28 cellular contexts compared by ENCODE assay signal in genomic region chr1:233689017-233689747, GRCh38.
DNase-seq lines count a peak whose midpoint lies in the region; ATAC-seq and TF ChIP-seq lines count a peak whose summit lies in the region.
"Had no signal": no experiment of that assay in that cellular context is flagged by ENCODE, and none has a peak within 500 bp of the region (broad histone marks: within the 10 kb centered on the region; RNA-seq: fewer than 3 reads in every experiment).

No MANE protein-coding gene starts in this region.

- H3F3A ChIP-seq in PC-3 (ENCODE audit: low read length, unreplicated experiment) = no peaks in the 10 kb centered on the region

- no peaks in the 10 kb centered on the region for H3K9me2 ChIP-seq in PC-3 (replicated peaks; ENCODE audit: low read length)

- POLR2A ChIA-PET in PC-3 (lab: Charles Lee; ENCODE audit: unreplicated experiment) = no interaction called here

- no peaks in the 10 kb centered on the region for H3K27me3 Mint-ChIP-seq in Calu3 (ENCODE audit: unreplicated experiment)

- no peaks in the 10 kb centered on the region for H3K9me3 ChIP-seq in PC-3 (ENCODE audit: low read length)
- H3K9me3 ChIP-seq: gastroesophageal sphincter, prostate gland, stomach, thyroid gland had no signal

- no peaks in the 10 kb centered on the region for H3K9me3 Mint-ChIP-seq in Calu3 (ENCODE audit: low read depth, unreplicated experiment)
- H3K9me3 Mint-ChIP-seq: IgD-negative memory B cell; T-helper 2 cell treated with Interferon-gamma antibody and Interleukin-4, amounts not matched to agents 5 μg/mL and 100 μg/mL, for 36 hours had no signal

- peak overlapping the region; percentile 6 for H3K27ac Mint-ChIP-seq in Calu3 (ENCODE audit: unreplicated experiment)
- H3K27ac Mint-ChIP-seq: CD14-positive monocyte; IgD-negative memory B cell; naive thymus-derived CD8-positive, alpha-beta T cell; T-helper 2 cell treated with Interferon-gamma antibody and Interleukin-4, amounts not matched to agents 5 μg/mL and 100 μg/mL, for 36 hours had no signal

- peaks cover 9% of the 10 kb centered on the region for H3K4me1 ChIP-seq in PC-3 (ENCODE audit: insufficient read depth, low read length)
- H3K4me1 ChIP-seq: prostate gland had no signal

- CTCF ChIA-PET in Calu3 (lab: Charles Lee) = no interaction called here
- CTCF ChIA-PET in PC-3 (lab: Charles Lee) = no interaction called here

- no peak overlapping the region for H2AFZ ChIP-seq in PC-3 (ENCODE audit: low read length)
- H2AFZ ChIP-seq: hepatocyte had no signal

- no peaks in the 10 kb centered on the region for H3K36me3 ChIP-seq in PC-3 (ENCODE audit: low read depth, low read length)
- H3K36me3 ChIP-seq: gastroesophageal sphincter, prostate gland, stomach, thyroid gland had no signal

- DNase-seq in Calu3 (no peak), PC-3 (peak; percentile 55), omental fat pad (ENCODE audit: low spot score) (no peak), hypothalamus (lab: John Stamatoyannopoulos, UW) (no peak)
- DNase-seq: activated CD4-positive, alpha-beta T cell treated with anti-CD3 and anti-CD28 coated beads, Interleukin-2, amount 50 U/mL, for 48 hours; activated CD4-positive, CD25-positive, alpha-beta regulatory T cell treated with anti-CD3 and anti-CD28 coated beads, Interleukin-2, amount 50 U/mL, for 72 hours; activated T-cell treated with anti-CD3 and anti-CD28 coated beads, Interleukin-2, amount 50 U/mL, for 48 hours; cerebellar nuclear complex; dermis blood vessel endothelial cell; DMS79 treated with DMSO at 0.1 percent for 48 hours; GDM1; naive thymus-derived CD8-positive, alpha-beta T cell; NCI-H1092 treated with DMSO at 0.1 percent for 48 hours; NCI-H187; NCI-H446 treated with DMSO at 0.1 percent for 48 hours; NCI-H774; stimulated activated CD4-positive, alpha-beta T cell treated with anti-CD3 and anti-CD28 coated beads, Interleukin-4, amount 100 ng/mL, for 1 hour; stomach; thyroid gland had no signal

- H3K36me3 Mint-ChIP-seq in Calu3 (ENCODE audit: insufficient read depth, unreplicated experiment) = no peaks in the 10 kb centered on the region
- H3K36me3 Mint-ChIP-seq: CD14-positive monocyte; IgD-negative memory B cell; naive thymus-derived CD8-positive, alpha-beta T cell had no signal

- BruUV-seq in Calu3 (replicated peaks; lab: Mats Ljungman, UMichigan) (no TSS peak), PC-3 (replicated peaks; lab: Mats Ljungman, UMichigan) (TSS peak; percentile 83)

- peak overlapping the region; percentile 87 for H3K27ac ChIP-seq in PC-3 (ENCODE audit: low read length)
- H3K27ac ChIP-seq: gastroesophageal sphincter, hepatocyte, prostate gland, stomach, thyroid gland had no signal

- ATAC-seq in PC-3 = peak; percentile 38
- peak; percentile 78 for ATAC-seq in esophagus mucosa
- ATAC-seq in omental fat pad (ENCODE audit: low FRiP score) = peak; percentile 68
- no peak for ATAC-seq in HG03159 (IDR thresholded peaks at IDR 0.05; ENCODE audit: unreplicated experiment)
- ATAC-seq in HG03469 (IDR thresholded peaks at IDR 0.05; ENCODE audit: unreplicated experiment) = no peak
- ATAC-seq: gastroesophageal sphincter; naive thymus-derived CD8-positive, alpha-beta T cell had no signal

- no peaks in the 10 kb centered on the region for H3K27me3 ChIP-seq in PC-3 (ENCODE audit: low read length)
- H3K27me3 ChIP-seq: gastroesophageal sphincter, hepatocyte, stomach, thyroid gland had no signal

- H3K4me3 Mint-ChIP-seq in Calu3 (ENCODE audit: low read depth, unreplicated experiment) = no peak overlapping the region
- H3K4me3 Mint-ChIP-seq: CD14-positive monocyte; IgD-negative memory B cell; naive thymus-derived CD8-positive, alpha-beta T cell; T-helper 2 cell treated with Interferon-gamma antibody and Interleukin-4, amounts not matched to agents 5 μg/mL and 100 μg/mL, for 36 hours had no signal

- H3K79me2 ChIP-seq in PC-3 (ENCODE audit: low read length) = no peaks in the 10 kb centered on the region
- H3K79me2 ChIP-seq: hepatocyte had no signal

- H3K4me3 ChIP-seq in PC-3 (ENCODE audit: low read length) = no peak overlapping the region
- H3K4me3 ChIP-seq: gastroesophageal sphincter, hepatocyte, prostate gland, stomach, thyroid gland had no signal

- no peaks in the 10 kb centered on the region for H4K20me1 ChIP-seq in PC-3 (ENCODE audit: low read length)

- H3K4me1 Mint-ChIP-seq in Calu3 (ENCODE audit: low read depth, unreplicated experiment) = peaks cover 39% of the 10 kb centered on the region
- H3K4me1 Mint-ChIP-seq: CD14-positive monocyte; naive thymus-derived CD8-positive, alpha-beta T cell had no signal

- intact Hi-C loops in Calu3 (cut with micrococcal nuclease; ENCODE audit: unreplicated experiment) = loop anchor here (1.0 kb wide), 1 partner anchor 9 kb away; no protein-coding TSS in a partner anchor
- intact Hi-C loops in PC-3 (cut with micrococcal nuclease) = no loop called here

- H3K4me2 ChIP-seq in PC-3 (ENCODE audit: low read length) = peak overlapping the region; percentile 17; the same call in 1 of the 2 replicates
- H3K4me2 ChIP-seq: hepatocyte had no signal

- TF ChIP-seq CTCF in Calu3 (IDR thresholded peaks at IDR 0.05; ENCODE audit: unreplicated experiment) = no peak
- no peak for TF ChIP-seq CTCF in PC-3 (conservative IDR thresholded peaks at IDR 0.05; ENCODE audit: low read depth, low read length)
- no peak for TF ChIP-seq CTCF in omental fat pad (IDR thresholded peaks at IDR 0.05)

- peak overlapping the region; percentile 52 for H3K9ac ChIP-seq in PC-3 (ENCODE audit: low read length)

Comparison
In these comparisons a context has a peak if more than half of its experiments do, and no peak if none do; other contexts are left out.
1. ATAC-seq: peak in PC-3 (single experiment), esophagus mucosa (single experiment) and omental fat pad (single experiment); none in HG03159 (single experiment) and HG03469 (single experiment).